Comparison of ENCODE assay signal across 24 cellular contexts in genomic region chr12:102438047-102438822, GRCh38. TPM values are rescaled to one million over a fixed set of nuclear protein-coding genes. Genes with fewer than 3 reads are reported as not detected.
DNase-seq lines count a peak whose midpoint lies in the region; ATAC-seq, FAIRE-seq and TF ChIP-seq lines count a peak whose summit lies in the region.
"Had no signal": no experiment of that assay in that cellular context is flagged by ENCODE, and none has a peak within 500 bp of the region (broad histone marks: within the 10 kb centered on the region; RNA-seq: fewer than 3 reads in every experiment).

No MANE protein-coding gene starts in this region.

- in situ Hi-C loops in HepG2 (cut with HindIII; ENCODE audit: extremely low pct_ligation_motif_present, low pct_unique_long_range_greater_than_20kb), result no loop called here

- H3K27ac ChIP-seq in HepG2 (ENCODE audit: extremely low read length, insufficient read depth, low read length) (no peak overlapping the region), right lobe of liver (no peak overlapping the region), ascending aorta (no peak overlapping the region)
- H3K27ac ChIP-seq: brain microvascular endothelial cell, C4-2B had no signal

- no peak for TF ChIP-seq EP300 in HepG2 (IDR thresholded peaks at IDR 0.05; ENCODE audit: low read depth in 2 of 2, low read length in 2 of 2)
- TF ChIP-seq EP300 in HepG2 (CRISPR knock-in tag; IDR thresholded peaks at IDR 0.05; ENCODE audit: borderline replicate concordance), result no peak

- no peak overlapping the region for H2AFZ ChIP-seq in HepG2 (ENCODE audit: low read length)

- intact Hi-C loops in HepG2 (cut with micrococcal nuclease; ENCODE audit: unreplicated experiment), result no loop called here
- intact Hi-C loops in right lobe of liver (cut with DNase I), result no loop called here
- intact Hi-C loops in ascending aorta (cut with DNase I), result no loop called here

- H3K4me2 ChIP-seq in HepG2 (ENCODE audit: low read depth, low read length), result no peak overlapping the region

- 0 out of 2 replicates have a peak, but pooled peaks cover 6% of the 10 kb centered on the region for H3K4me1 ChIP-seq in HepG2 (ENCODE audit: insufficient read depth, low read length)
- peaks cover 0 to 15% (median 0%) of the 10 kb centered on the region in 4 donors for H3K4me1 ChIP-seq in right lobe of liver
- H3K4me1 ChIP-seq in ascending aorta, result no peaks in the 10 kb centered on the region
- H3K4me1 ChIP-seq: spleen had no signal

- H3K36me3 ChIP-seq in HepG2 (replicated peaks in 1 of 2; ENCODE audit: control insufficient read depth in 1 of 2, insufficient read depth in 2 of 2, low read length in 2 of 2), result no peaks in the 10 kb centered on the region
- no peaks in the 10 kb centered on the region for H3K36me3 ChIP-seq in right lobe of liver
- H3K36me3 ChIP-seq in ascending aorta, result no peaks in the 10 kb centered on the region
- H3K36me3 ChIP-seq: brain microvascular endothelial cell, spleen, tibial nerve had no signal

- TF ChIP-seq RAD21 in HepG2 (CRISPR knock-in tag; IDR thresholded peaks at IDR 0.05), result no peak

- no peak overlapping the region for H3K4me3 ChIP-seq in HepG2 (replicated peaks in 1 of 3; ENCODE audit: insufficient read depth in 1 of 3, low read depth in 2 of 3, low read length in 3 of 3)
- H3K4me3 ChIP-seq in right lobe of liver, result no peak overlapping the region
- no peak overlapping the region for H3K4me3 ChIP-seq in fibroblast of villous mesenchyme (ENCODE audit: low read depth, low read length)
- no peak overlapping the region for H3K4me3 ChIP-seq in ascending aorta
- H3K4me3 ChIP-seq: GM12878, spleen, tibial nerve had no signal

- ATAC-seq in HepG2 (no peak), right lobe of liver (no peak)
- ATAC-seq: GM12878, left colon had no signal

- H3K9me3 ChIP-seq in HepG2 (ENCODE audit: low read length), result no peaks in the 10 kb centered on the region
- no peaks in the 10 kb centered on the region for H3K9me3 ChIP-seq in right lobe of liver
- no peaks in the 10 kb centered on the region for H3K9me3 ChIP-seq in ascending aorta
- H3K9me3 ChIP-seq: spleen, tibial nerve had no signal

- POLR2A ChIA-PET in HepG2 (lab: Yijun Ruan, JAX), result no interaction called here

- DNase-seq in HepG2 (ENCODE audit: low spot score) (peak; percentile 10), right lobe of liver (no peak), SW480 (ENCODE audit: low spot score) (peak; percentile 20), fibroblast of villous mesenchyme (ENCODE audit: low read depth) (peak; percentile 60), putamen (ENCODE audit: low spot score) (no peak), ascending aorta (ENCODE audit: low spot score in 2 of 2) (no peak), cerebellar nuclear complex (lab: John Stamatoyannopoulos, UW) (no peak), NCI-H2227 (lab: John Stamatoyannopoulos, UW; ENCODE audit: unreplicated experiment) (no peak)
- DNase-seq: activated CD4-positive, CD25-positive, alpha-beta regulatory T cell treated with anti-CD3 and anti-CD28 coated beads, Interleukin-2, amount 50 U/mL, for 72 hours; activated naive CD4-positive, alpha-beta T cell treated with anti-CD3 and anti-CD28 coated beads, Interleukin-2, amount 50 U/mL, for 16 hours; brain microvascular endothelial cell; head of caudate nucleus; left colon; NCI-H1694; NCI-H2227 treated with DMSO at 0.1 percent for 48 hours; retina; spleen; stimulated activated CD4-positive, alpha-beta T cell treated with anti-CD3 and anti-CD28 coated beads, Interleukin-4, amount 100 ng/mL, for 1 hour; SW 1271 had no signal

- no peaks in the 10 kb centered on the region for H3K79me2 ChIP-seq in HepG2 (ENCODE audit: insufficient read depth, low read length)

- TF ChIP-seq CTCF in HepG2 (CRISPR knock-in tag; IDR thresholded peaks at IDR 0.05) (no peak), right lobe of liver (IDR thresholded peaks at IDR 0.05) (no peak), fibroblast of villous mesenchyme (IDR thresholded peaks at IDR 0.05; ENCODE audit: insufficient read depth, low read depth, low read length) (no peak), ascending aorta (IDR thresholded peaks at IDR 0.05) (no peak)

- no peak overlapping the region for H3K9ac ChIP-seq in HepG2 (ENCODE audit: insufficient read depth, low read depth, low read length)

- no TSS peak for BruUV-seq in HepG2 (replicated peaks; lab: Mats Ljungman, UMichigan)

- TF ChIP-seq POLR2A in HepG2 (IDR thresholded peaks at IDR 0.05; ENCODE audit: insufficient read depth in 1 of 2, low read depth in 2 of 2, low read length in 2 of 2) (no peak), right lobe of liver (IDR thresholded peaks at IDR 0.05) (no peak)

- H4K20me1 ChIP-seq in HepG2 (ENCODE audit: insufficient read depth, low read length), result no peaks in the 10 kb centered on the region

- CTCF ChIA-PET in HepG2 (lab: Yijun Ruan, JAX; ENCODE audit: low intra/inter-chr PET ratio, low total read pairs), result no interaction called here

- FAIRE-seq in HepG2 (lab: Jason Lieb, UNC), result no peak
- FAIRE-seq: A204.1, GM12878 had no signal

- H3K27me3 ChIP-seq in HepG2 (ENCODE audit: control insufficient read depth in 1 of 2, insufficient read depth in 2 of 2, low read length in 2 of 2) (no peaks in the 10 kb centered on the region), right lobe of liver (no peaks in the 10 kb centered on the region), ascending aorta (no peaks in the 10 kb centered on the region)
- H3K27me3 ChIP-seq: brain microvascular endothelial cell, spleen, tibial nerve had no signal

- 23% methylated on average over 11 of the region's 11 CpGs for WGBS in HepG2 (ENCODE audit: low lambda C conversion rate)
- WGBS in right lobe of liver (ENCODE audit: insufficient coverage, low coverage, low lambda C conversion rate, missing lambda C conversion rate), result 73% methylated on average over 9 of the region's 11 CpGs

TF ChIP-seq in HepG2, 621 proteins besides CTCF, POLR2A, EP300 and RAD21:
- TF ChIP-seq FOXC1 (CRISPR knock-in tag; IDR thresholded peaks at IDR 0.05; ENCODE audit: borderline replicate concordance) (no peak), ZNF878 (CRISPR knock-in tag; IDR thresholded peaks at IDR 0.05) (no peak), EED (CRISPR knock-in tag; IDR thresholded peaks at IDR 0.05) (no peak), BRCA1 (CRISPR knock-in tag; IDR thresholded peaks at IDR 0.05) (no peak), ZNF143 (CRISPR knock-in tag; IDR thresholded peaks at IDR 0.05) (no peak), ZNF652 (CRISPR knock-in tag; IDR thresholded peaks at IDR 0.05; ENCODE audit: borderline replicate concordance, low read depth) (no peak), ZNF513 (CRISPR knock-in tag; conservative IDR thresholded peaks at IDR 0.05) (no peak), GATA4 (IDR thresholded peaks at IDR 0.05; ENCODE audit: borderline replicate concordance, low read depth) (no peak), MBNL3 (CRISPR knock-in tag; conservative IDR thresholded peaks at IDR 0.05) (no peak), FOXM1 (CRISPR knock-in tag; IDR thresholded peaks at IDR 0.05) (no peak), ZSCAN20 (CRISPR knock-in tag; IDR thresholded peaks at IDR 0.05; ENCODE audit: borderline replicate concordance) (no peak), ZNF891 (CRISPR knock-in tag; IDR thresholded peaks at IDR 0.05) (no peak)
- TF ChIP-seq, protein P1, sequence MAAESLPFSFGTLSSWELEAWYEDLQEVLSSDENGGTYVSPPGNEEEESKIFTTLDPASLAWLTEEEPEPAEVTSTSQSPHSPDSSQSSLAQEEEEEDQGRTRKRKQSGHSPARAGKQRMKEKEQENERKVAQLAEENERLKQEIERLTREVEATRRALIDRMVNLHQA (CRISPR knock-in tag; IDR thresholded peaks at IDR 0.05), result no peak

RNA-seq across cellular contexts. Expression of gene IGF1, which starts 42.1 kb away (rescaled TPM):
- not detected in 2 replicates for total RNA-seq in HepG2 (2016; rRNA removed; fragmentation: Illumina TruSeq; extraction: Trizol)
- total RNA-seq in HepG2 (2016; cell fraction: cytosol; rRNA removed; fragmentation: Illumina TruSeq; extraction: Trizol; ENCODE audit: low read depth), result not detected in 2 replicates
- not detected in 2 replicates for total RNA-seq in HepG2 (2016; cell fraction: insoluble cytoplasmic fraction; rRNA removed; fragmentation: Illumina TruSeq; extraction: Trizol)
- total RNA-seq in HepG2 (2016; cell fraction: membrane; rRNA removed; fragmentation: Illumina TruSeq; extraction: Trizol), result not detected in 2 replicates
- total RNA-seq in HepG2 (2016; cell fraction: nucleus; rRNA removed; fragmentation: Illumina TruSeq; extraction: Trizol), result not detected in 2 replicates
- not detected in 2 replicates for polyA plus RNA-seq in HepG2 (2011; rRNA removed)
- not detected in 2 replicates for polyA plus RNA-seq in HepG2 (2011; cell fraction: cytosol; rRNA removed)
- polyA plus RNA-seq in HepG2 (2011; cell fraction: nucleus; rRNA removed), result not detected in 2 replicates
- polyA plus RNA-seq in HepG2 (2012), result not detected in 2 replicates
- polyA plus RNA-seq in HepG2 (2016; cell fraction: cytosol; fragmentation: Illumina TruSeq; extraction: Trizol; ENCODE audit: low read depth), result not detected in 2 replicates
- polyA plus RNA-seq in HepG2 (2016; cell fraction: insoluble cytoplasmic fraction; fragmentation: Illumina TruSeq; extraction: Trizol; ENCODE audit: low read depth), result not detected in 2 replicates
- not detected in 2 replicates for polyA plus RNA-seq in HepG2 (2016; cell fraction: membrane; fragmentation: Illumina TruSeq; extraction: Trizol; ENCODE audit: low read depth)
- polyA plus RNA-seq in HepG2 (2016; cell fraction: nucleus; fragmentation: Illumina TruSeq; extraction: Trizol; ENCODE audit: insufficient read depth, low read depth), result not detected in 2 replicates
- polyA minus RNA-seq in HepG2 (2011; rRNA and poly(A)+ RNA removed; ENCODE audit: low replicate concordance), result not detected in 2 replicates
- polyA minus RNA-seq in HepG2 (2011; cell fraction: cytosol; rRNA and poly(A)+ RNA removed), result not detected in 2 replicates
- not detected in 2 replicates for polyA minus RNA-seq in HepG2 (2011; cell fraction: nucleus; rRNA and poly(A)+ RNA removed)
- total RNA-seq in right lobe of liver, result 100 to 1,000 TPM in 2 of 6 experiments, 10 to 100 TPM in 4; 18.9 to 115 (median 59.2) TPM
- under 0.01 and 0.64 TPM in 2 replicates for total RNA-seq in fibroblast of villous mesenchyme
- 73.5 TPM for total RNA-seq in ascending aorta
- total RNA-seq: HT-29 had no signal

Comparison
In these comparisons a context has a peak if more than half of its experiments do, and no peak if none do; other contexts are left out.
1. DNase-seq: peak in HepG2 (single experiment), SW480 (single experiment) and fibroblast of villous mesenchyme (single experiment); none in right lobe of liver (0 of 3), putamen (single experiment), ascending aorta (0 of 2), cerebellar nuclear complex (0 of 2) and NCI-H2227 (single experiment).
2. RNA of gene IGF1, which starts 42.1 kb away (total RNA-seq): 73.5 TPM in ascending aorta (single experiment) and 18.9 to 115 TPM in right lobe of liver; not detected in HepG2 and under 0.01 to 0.64 TPM in fibroblast of villous mesenchyme; every median in the first group is over 10 times any median in the second.